ENCODE assay signal across 26 cellular contexts in genomic region chr9:32394381-32395049, GRCh38. TPM values are rescaled to one million over a fixed set of nuclear protein-coding genes. Genes with fewer than 3 reads are reported as not detected.
DNase-seq lines count a peak whose midpoint lies in the region; ATAC-seq, FAIRE-seq and TF ChIP-seq lines count a peak whose summit lies in the region.
"Had no signal": no experiment of that assay in that cellular context is flagged by ENCODE, and none has a peak within 500 bp of the region (broad histone marks: within the 10 kb centered on the region; RNA-seq: fewer than 3 reads in every experiment).

No MANE protein-coding gene starts in this region.

- H3K4me1 Mint-ChIP-seq in astrocyte (ENCODE audit: low read depth, unreplicated experiment) (peaks cover 8% of the 10 kb centered on the region), T-cell (peaks cover 0 to 15% (median 6%) of the 10 kb centered on the region in 3 donors)
- no peaks in the 10 kb centered on the region for H3K4me1 Mint-ChIP-seq in CD4-positive, alpha-beta memory T cell
- H3K4me1 Mint-ChIP-seq: activated naive CD4-positive, alpha-beta T cell treated with anti-CD3 and anti-CD28 coated beads, Interleukin-2, amount 10 ng/mL, durations not matched to agents 7 days and 5 days had no signal

- peaks cover 21% of the 10 kb centered on the region for H4K20me1 ChIP-seq in astrocyte (ENCODE audit: insufficient read depth, low read length)
- no peaks in the 10 kb centered on the region for H4K20me1 ChIP-seq in HepG2 (ENCODE audit: insufficient read depth, low read length)

- no peak overlapping the region for H3K4me3 Mint-ChIP-seq in astrocyte (ENCODE audit: unreplicated experiment)
- H3K4me3 Mint-ChIP-seq in T-cell: no peak overlapping the region
- no peak overlapping the region for H3K4me3 Mint-ChIP-seq in CD4-positive, alpha-beta memory T cell
- H3K4me3 Mint-ChIP-seq: activated B cell treated with CpG ODN at 0.5 μM for 24 hours; activated naive CD4-positive, alpha-beta T cell treated with anti-CD3 and anti-CD28 coated beads, Interleukin-2, amount 10 ng/mL, durations not matched to agents 7 days and 5 days; activated T-cell treated with anti-CD3 and anti-CD28 coated beads, Interleukin-2, amount 50 U/mL, for 4 hours; CD8-positive, alpha-beta T cell; GM23338; memory B cell; natural killer cell treated with Interleukin-12 subunit alpha and Interleukin-12 subunit beta and Interleukin-15 and Interleukin-18, amount 100 ng/mL, for 72 hours; T-helper 2 cell treated with Interferon-gamma antibody and Interleukin-4, amounts not matched to agents 5 μg/mL and 100 μg/mL, for 36 hours had no signal

- CTCF ChIA-PET in HepG2 (lab: Yijun Ruan, JAX; ENCODE audit: low intra/inter-chr PET ratio, low total read pairs): interaction anchor here (2.0 kb wide), 1 partner anchor 15 kb away, joined by 7 read pairs; no protein-coding TSS in a partner anchor
- CTCF ChIA-PET in T-cell (lab: Charles Lee): no interaction called here
- CTCF ChIA-PET in CD4-positive, alpha-beta memory T cell (lab: Charles Lee; ENCODE audit: partially characterized antibody): interaction anchor here (0.9 kb wide), 1 partner anchor 10 kb away, joined by 3 read pairs; the partner anchor contains the start of gene ACO1

- no peak for TF ChIP-seq RAD21 in HepG2 (CRISPR knock-in tag; IDR thresholded peaks at IDR 0.05)

- POLR2A ChIA-PET in HepG2 (lab: Yijun Ruan, JAX): interaction anchor here (1.0 kb wide), 1 partner anchor 10 kb away, joined by 5 read pairs; the partner anchor contains the start of gene ACO1
- POLR2A ChIA-PET in T-cell (lab: Charles Lee): no interaction called here
- POLR2A ChIA-PET in CD4-positive, alpha-beta memory T cell (lab: Charles Lee; ENCODE audit: partially characterized antibody): no interaction called here

- H3K27me3 ChIP-seq in ACC112 (ENCODE audit: insufficient read depth, low read length): no peaks in the 10 kb centered on the region
- H3K27me3 ChIP-seq in astrocyte (ENCODE audit: insufficient read depth, low read length): no peaks in the 10 kb centered on the region
- H3K27me3 ChIP-seq in HepG2 (ENCODE audit: control insufficient read depth in 1 of 2, insufficient read depth in 2 of 2, low read length in 2 of 2): no peaks in the 10 kb centered on the region
- H3K27me3 ChIP-seq in CD4-positive, alpha-beta memory T cell (ENCODE audit: insufficient read depth, low read length): no peaks in the 10 kb centered on the region
- no peaks in the 10 kb centered on the region for H3K27me3 ChIP-seq in suprapubic skin
- H3K27me3 ChIP-seq: sigmoid colon, stomach had no signal

- H3K4me1 ChIP-seq in ACC112 (ENCODE audit: control insufficient read depth, insufficient read depth, low read length, unreplicated experiment): peaks cover 56% of the 10 kb centered on the region
- peaks cover 22% of the 10 kb centered on the region for H3K4me1 ChIP-seq in astrocyte (ENCODE audit: insufficient read depth, low read length)
- peaks cover 25% of the 10 kb centered on the region for H3K4me1 ChIP-seq in HepG2 (ENCODE audit: insufficient read depth, low read length)
- no peaks in the 10 kb centered on the region for H3K4me1 ChIP-seq in CD4-positive, alpha-beta memory T cell (ENCODE audit: insufficient read depth, low read length)
- peaks cover 12% of the 10 kb centered on the region for H3K4me1 ChIP-seq in suprapubic skin
- H3K4me1 ChIP-seq: parathyroid adenoma had no signal

- intact Hi-C loops in HepG2 (cut with micrococcal nuclease; ENCODE audit: unreplicated experiment): no loop called here
- intact Hi-C loops in CD4-positive, alpha-beta memory T cell (cut with micrococcal nuclease): no loop called here

- H3K4me3 ChIP-seq in ACC112 (ENCODE audit: low read depth, low read length): no peak overlapping the region
- H3K4me3 ChIP-seq in astrocyte (ENCODE audit: insufficient read depth, low read depth, low read length): no peak overlapping the region
- H3K4me3 ChIP-seq in HepG2 (replicated peaks in 1 of 3; ENCODE audit: insufficient read depth in 1 of 3, low read depth in 2 of 3, low read length in 3 of 3): no peak overlapping the region
- H3K4me3 ChIP-seq in CD4-positive, alpha-beta memory T cell (ENCODE audit: low read length in 2 of 2): no peak overlapping the region
- H3K4me3 ChIP-seq in suprapubic skin: no peak overlapping the region
- H3K4me3 ChIP-seq: GM23338, PC-9, sigmoid colon, stomach had no signal

- DNase-seq in HT1080 (ENCODE audit: low read depth) (peak; percentile 46), astrocyte (ENCODE audit: low read depth) (no peak), HepG2 (ENCODE audit: low spot score) (no peak), T-cell (no peak), DMS79 treated with DMSO at 0.1 percent for 48 hours (lab: John Stamatoyannopoulos, UW) (no peak), suprapubic skin (ENCODE audit: low spot score in 2 of 2) (no peak)
- no peak for DNase-seq in CD4-positive, alpha-beta memory T cell
- DNase-seq: activated B cell treated with CpG ODN at 0.5 μM for 24 hours; activated naive CD4-positive, alpha-beta T cell treated with anti-CD3 and anti-CD28 coated beads, Interleukin-2, amount 10 ng/mL, durations not matched to agents 7 days and 5 days; activated T-cell treated with anti-CD3 and anti-CD28 coated beads, Interleukin-2, amount 50 U/mL, for 4 hours; CD8-positive, alpha-beta T cell; hypothalamus; kidney; NCI-H1436; NCI-H2171; NCI-H69; PC-9; sigmoid colon; stimulated activated CD4-positive, alpha-beta T cell treated with anti-CD3 and anti-CD28 coated beads, Interleukin-2, amount 100 ng/mL, for 48 hours; stomach had no signal

- 89% methylated on average over 3 of the region's 6 CpGs for WGBS in HepG2 (ENCODE audit: low lambda C conversion rate)
- 90% methylated on average over 6 of the region's 6 CpGs for WGBS in suprapubic skin

- H3K36me3 ChIP-seq in ACC112 (ENCODE audit: insufficient read depth, low read length): peaks cover 12% of the 10 kb centered on the region; the same call in 1 of the 2 replicates
- no peaks in the 10 kb centered on the region for H3K36me3 ChIP-seq in astrocyte (ENCODE audit: insufficient read depth, low read length)
- H3K36me3 ChIP-seq in HepG2 (replicated peaks in 1 of 2; ENCODE audit: control insufficient read depth in 1 of 2, insufficient read depth in 2 of 2, low read length in 2 of 2): no peaks in the 10 kb centered on the region; a peak in 1 of 5 replicates
- H3K36me3 ChIP-seq in CD4-positive, alpha-beta memory T cell (ENCODE audit: insufficient read depth, low read length): no peaks in the 10 kb centered on the region
- H3K36me3 ChIP-seq in suprapubic skin: no peaks in the 10 kb centered on the region
- H3K36me3 ChIP-seq: sigmoid colon, stomach had no signal

- BruUV-seq in HepG2 (replicated peaks; lab: Mats Ljungman, UMichigan): no TSS peak

- H2AFZ ChIP-seq in ACC112 (ENCODE audit: low read length, unreplicated experiment) (no peak overlapping the region), astrocyte (ENCODE audit: low read depth, low read length) (no peak overlapping the region), HepG2 (ENCODE audit: low read length) (no peak overlapping the region)
- H2AFZ ChIP-seq: GM23338, parathyroid adenoma, PC-9 had no signal

- H3K27ac ChIP-seq in ACC112 (ENCODE audit: low read depth, low read length): peak overlapping the region; percentile 96
- no peak overlapping the region for H3K27ac ChIP-seq in astrocyte (ENCODE audit: low read depth, low read length)
- H3K27ac ChIP-seq in HepG2 (ENCODE audit: extremely low read length, insufficient read depth, low read length): no peak overlapping the region
- no peak overlapping the region for H3K27ac ChIP-seq in CD4-positive, alpha-beta memory T cell (ENCODE audit: low read depth, low read length)
- H3K27ac ChIP-seq in suprapubic skin: no peak overlapping the region
- H3K27ac ChIP-seq: parathyroid adenoma, PC-9 had no signal

- H3K9ac ChIP-seq in astrocyte (ENCODE audit: low read length): no peak overlapping the region
- no peak overlapping the region for H3K9ac ChIP-seq in HepG2 (ENCODE audit: insufficient read depth, low read depth, low read length)
- H3K9ac ChIP-seq: parathyroid adenoma had no signal

- no peak for FAIRE-seq in astrocyte (lab: Jason Lieb, UNC)
- FAIRE-seq in HepG2 (lab: Jason Lieb, UNC): no peak
- FAIRE-seq: kidney had no signal

- H3K9me3 ChIP-seq in astrocyte (ENCODE audit: insufficient read depth, low read depth, low read length) (no peaks in the 10 kb centered on the region), HepG2 (ENCODE audit: low read length) (no peaks in the 10 kb centered on the region), suprapubic skin (no peaks in the 10 kb centered on the region)
- no peaks in the 10 kb centered on the region for H3K9me3 ChIP-seq in CD4-positive, alpha-beta memory T cell (ENCODE audit: control insufficient read depth in 1 of 2, low read length in 2 of 2)
- H3K9me3 ChIP-seq: sigmoid colon, stomach had no signal

- TF ChIP-seq CTCF in astrocyte (IDR thresholded peaks at IDR 0.05; ENCODE audit: insufficient read depth, low read depth, low read length) (no peak), HepG2 (CRISPR knock-in tag; IDR thresholded peaks at IDR 0.05) (no peak), suprapubic skin (IDR thresholded peaks at IDR 0.05) (no peak)

- H3K79me2 ChIP-seq in ACC112 (ENCODE audit: control insufficient read depth, insufficient read depth, low read length, unreplicated experiment) (peaks cover 75% of the 10 kb centered on the region), astrocyte (ENCODE audit: insufficient read depth, low read length) (peaks cover 68% of the 10 kb centered on the region), HepG2 (ENCODE audit: insufficient read depth, low read length) (peaks cover 47% of the 10 kb centered on the region)

- ATAC-seq in HepG2: no peak
- no peak for ATAC-seq in T-cell (replicated peaks in 1 of 4)
- ATAC-seq: activated T-cell treated with anti-CD3 and anti-CD28 coated beads, Interleukin-2, amount 50 U/mL, for 4 hours; CD8-positive, alpha-beta T cell; GM23338; natural killer cell treated with Interleukin-12 subunit alpha and Interleukin-12 subunit beta and Interleukin-15 and Interleukin-18, amount 100 ng/mL, for 72 hours had no signal

- H3K27ac Mint-ChIP-seq in astrocyte (ENCODE audit: unreplicated experiment) (no peak overlapping the region), T-cell (no peak overlapping the region)
- H3K27ac Mint-ChIP-seq in CD4-positive, alpha-beta memory T cell: no peak overlapping the region
- H3K27ac Mint-ChIP-seq: activated B cell treated with CpG ODN at 0.5 μM for 24 hours; activated naive CD4-positive, alpha-beta T cell treated with anti-CD3 and anti-CD28 coated beads, Interleukin-2, amount 10 ng/mL, durations not matched to agents 7 days and 5 days; CD8-positive, alpha-beta T cell; memory B cell; T-helper 2 cell treated with Interferon-gamma antibody and Interleukin-4, amounts not matched to agents 5 μg/mL and 100 μg/mL, for 36 hours had no signal

- H3K27me3 Mint-ChIP-seq in astrocyte (ENCODE audit: low read depth, unreplicated experiment) (peaks cover 2% of the 10 kb centered on the region), T-cell (no peaks in the 10 kb centered on the region)
- H3K27me3 Mint-ChIP-seq in CD4-positive, alpha-beta memory T cell: no peaks in the 10 kb centered on the region
- H3K27me3 Mint-ChIP-seq: activated B cell treated with CpG ODN at 0.5 μM for 24 hours; activated naive CD4-positive, alpha-beta T cell treated with anti-CD3 and anti-CD28 coated beads, Interleukin-2, amount 10 ng/mL, durations not matched to agents 7 days and 5 days; memory B cell; natural killer cell treated with Interleukin-12 subunit alpha and Interleukin-12 subunit beta and Interleukin-15 and Interleukin-18, amount 100 ng/mL, for 72 hours had no signal

- TF ChIP-seq POLR2A in HepG2 (IDR thresholded peaks at IDR 0.05; ENCODE audit: insufficient read depth in 1 of 2, low read depth in 2 of 2, low read length in 2 of 2): no peak
- no peak for TF ChIP-seq POLR2A in suprapubic skin (IDR thresholded peaks at IDR 0.05)

- peaks cover 3% of the 10 kb centered on the region for H3K36me3 Mint-ChIP-seq in astrocyte (ENCODE audit: low read depth, unreplicated experiment)
- peaks cover 15% of the 10 kb centered on the region for H3K36me3 Mint-ChIP-seq in T-cell
- H3K36me3 Mint-ChIP-seq in CD4-positive, alpha-beta memory T cell: peaks cover 0 to 27% of the 10 kb centered on the region in 2 donors
- H3K36me3 Mint-ChIP-seq: activated naive CD4-positive, alpha-beta T cell treated with anti-CD3 and anti-CD28 coated beads, Interleukin-2, amount 10 ng/mL, durations not matched to agents 7 days and 5 days; natural killer cell treated with Interleukin-12 subunit alpha and Interleukin-12 subunit beta and Interleukin-15 and Interleukin-18, amount 100 ng/mL, for 72 hours had no signal

- H3K9me3 Mint-ChIP-seq in astrocyte (ENCODE audit: unreplicated experiment) (no peaks in the 10 kb centered on the region), T-cell (no peaks in the 10 kb centered on the region)
- H3K9me3 Mint-ChIP-seq in CD4-positive, alpha-beta memory T cell: no peaks in the 10 kb centered on the region
- H3K9me3 Mint-ChIP-seq: activated B cell treated with CpG ODN at 0.5 μM for 24 hours; activated naive CD4-positive, alpha-beta T cell treated with anti-CD3 and anti-CD28 coated beads, Interleukin-2, amount 10 ng/mL, durations not matched to agents 7 days and 5 days; activated T-cell treated with anti-CD3 and anti-CD28 coated beads, Interleukin-2, amount 50 U/mL, for 4 hours; CD8-positive, alpha-beta T cell; memory B cell; natural killer cell treated with Interleukin-12 subunit alpha and Interleukin-12 subunit beta and Interleukin-15 and Interleukin-18, amount 100 ng/mL, for 72 hours; T-helper 2 cell treated with Interferon-gamma antibody and Interleukin-4, amounts not matched to agents 5 μg/mL and 100 μg/mL, for 36 hours had no signal

- in situ Hi-C loops in HepG2 (cut with HindIII; ENCODE audit: extremely low pct_ligation_motif_present, low pct_unique_long_range_greater_than_20kb): no loop called here

- no peak for TF ChIP-seq EP300 in HepG2 (IDR thresholded peaks at IDR 0.05; ENCODE audit: low read depth in 2 of 2, low read length in 2 of 2)
- no peak for TF ChIP-seq EP300 in HepG2 (CRISPR knock-in tag; IDR thresholded peaks at IDR 0.05; ENCODE audit: borderline replicate concordance)
- TF ChIP-seq EP300 in suprapubic skin (IDR thresholded peaks at IDR 0.05): no peak

- H3K4me2 ChIP-seq in astrocyte (ENCODE audit: low read length) (peak overlapping the region; percentile 2), HepG2 (ENCODE audit: low read depth, low read length) (no peak overlapping the region)
- H3K4me2 ChIP-seq: GM23338, PC-9 had no signal

RNA-seq across cellular contexts. Expression of gene ACO1, which starts 10.1 kb away (rescaled TPM):
- 45.2 and 57.6 TPM in 2 replicates for total RNA-seq in HT1080 (2014; rRNA removed; shearing (Covaris generic))
- polyA plus RNA-seq in HT1080 (2015; cell fraction: cytosol; rRNA removed): 45.8 and 57.1 TPM in 2 replicates
- 101 and 109 TPM in 2 replicates for polyA plus RNA-seq in HT1080 (2015; cell fraction: nucleus; rRNA removed)
- total RNA-seq in astrocyte (17.7 and 19.4 TPM in 2 replicates), HepG2 (2016; rRNA removed; fragmentation: Illumina TruSeq; extraction: Trizol) (48.2 and 68.9 TPM in 2 replicates), T-cell (1 to 10 TPM; 5.2 to 8.5 (median 8.0) TPM), suprapubic skin (10 to 100 TPM; 18.2 to 25.1 (median 19.9) TPM)
- 2.2 and 2.8 TPM in 2 replicates for total RNA-seq in HepG2 (2016; cell fraction: cytosol; rRNA removed; fragmentation: Illumina TruSeq; extraction: Trizol; ENCODE audit: low read depth)
- 47.4 and 67.6 TPM in 2 replicates for total RNA-seq in HepG2 (2016; cell fraction: insoluble cytoplasmic fraction; rRNA removed; fragmentation: Illumina TruSeq; extraction: Trizol)
- 12.2 and 12.8 TPM in 2 replicates for total RNA-seq in HepG2 (2016; cell fraction: membrane; rRNA removed; fragmentation: Illumina TruSeq; extraction: Trizol)
- total RNA-seq in HepG2 (2016; cell fraction: nucleus; rRNA removed; fragmentation: Illumina TruSeq; extraction: Trizol): 29.5 and 29.9 TPM in 2 replicates
- polyA plus RNA-seq in HepG2 (2011; rRNA removed): 18.2 and 20.1 TPM in 2 replicates
- polyA plus RNA-seq in HepG2 (2011; cell fraction: cytosol; rRNA removed): 16.7 and 19.7 TPM in 2 replicates
- 9.5 and 11.8 TPM in 2 replicates for polyA plus RNA-seq in HepG2 (2011; cell fraction: nucleus; rRNA removed)
- polyA plus RNA-seq in HepG2 (2012): 16.9 and 21.1 TPM in 2 replicates
- 1.9 and 2.4 TPM in 2 replicates for polyA plus RNA-seq in HepG2 (2016; cell fraction: cytosol; fragmentation: Illumina TruSeq; extraction: Trizol; ENCODE audit: low read depth)
- polyA plus RNA-seq in HepG2 (2016; cell fraction: insoluble cytoplasmic fraction; fragmentation: Illumina TruSeq; extraction: Trizol; ENCODE audit: low read depth): 48.7 and 51.7 TPM in 2 replicates
- 5.4 and 5.5 TPM in 2 replicates for polyA plus RNA-seq in HepG2 (2016; cell fraction: membrane; fragmentation: Illumina TruSeq; extraction: Trizol; ENCODE audit: low read depth)
- 19.4 and 21.0 TPM in 2 replicates for polyA plus RNA-seq in HepG2 (2016; cell fraction: nucleus; fragmentation: Illumina TruSeq; extraction: Trizol; ENCODE audit: insufficient read depth, low read depth)
- polyA minus RNA-seq in HepG2 (2011; rRNA and poly(A)+ RNA removed; ENCODE audit: low replicate concordance): 33.7 and 43.0 TPM in 2 replicates
- polyA minus RNA-seq in HepG2 (2011; cell fraction: cytosol; rRNA and poly(A)+ RNA removed): 21.6 and 23.6 TPM in 2 replicates
- 26.0 and 30.2 TPM in 2 replicates for polyA minus RNA-seq in HepG2 (2011; cell fraction: nucleus; rRNA and poly(A)+ RNA removed)
- 1 to 10 TPM; 7.9 to 9.1 TPM for total RNA-seq in CD4-positive, alpha-beta memory T cell
- 10 to 100 TPM in 1 of 2 donors, 1 to 10 TPM in 1; 9.2 to 11.9 TPM for polyA plus RNA-seq in CD4-positive, alpha-beta memory T cell

Comparison
In these comparisons a context has a peak if more than half of its experiments do, and no peak if none do; other contexts are left out.
1. CTCF ChIA-PET loops: an anchor here in HepG2 (2.0 kb wide) and CD4-positive, alpha-beta memory T cell (0.9 kb wide); none called in T-cell.